Comparison of ENCODE assay signal across 18 cellular contexts in the genomic region with DNA sequence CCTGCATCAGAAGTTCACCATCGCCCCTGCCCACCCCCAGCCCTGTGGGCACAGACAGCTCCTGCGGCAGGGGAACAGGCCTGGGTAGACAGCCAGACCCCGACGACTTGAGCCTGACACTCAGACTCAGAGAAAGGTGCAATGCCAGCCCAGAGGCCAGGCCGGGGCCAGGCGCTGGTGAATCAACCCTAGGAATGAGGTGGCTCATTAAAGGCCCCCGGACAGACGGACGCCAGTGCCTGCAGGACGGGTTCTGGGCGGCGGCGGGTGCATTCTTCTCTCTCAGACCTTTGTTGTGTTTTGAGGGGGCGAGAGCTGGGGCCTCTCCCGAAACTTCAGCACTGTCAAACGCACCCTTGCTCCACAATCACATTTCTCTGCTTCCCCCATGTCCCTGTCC. TPM values are rescaled to one million over a fixed set of nuclear protein-coding genes. Genes with fewer than 3 reads are reported as not detected.
DNase-seq lines count a peak whose midpoint lies in the region; ATAC-seq and TF ChIP-seq lines count a peak whose summit lies in the region.
"Had no signal": no experiment of that assay in that cellular context is flagged by ENCODE, and none has a peak within 500 bp of the region (broad histone marks: within the 10 kb centered on the region; RNA-seq: fewer than 3 reads in every experiment).

No MANE protein-coding gene starts in this region.

- ATAC-seq in activated naive CD4-positive, alpha-beta T cell treated with anti-CD3 and anti-CD28 coated beads, Interleukin-2, amount 50 U/mL, for 72 hours = no peak
- ATAC-seq in activated B cell treated with CpG ODN at 0.5 μM for 24 hours (ENCODE audit: low read depth) = no peak

- peak overlapping the region; percentile 16 to 88 for H3K27ac Mint-ChIP-seq in activated naive CD4-positive, alpha-beta T cell treated with anti-CD3 and anti-CD28 coated beads, Interleukin-2, amount 50 U/mL, for 72 hours
- no peak overlapping the region for H3K27ac Mint-ChIP-seq in activated naive CD4-positive, alpha-beta T cell treated with anti-CD3 and anti-CD28 coated beads for 36 hours
- peak overlapping the region; percentile 80 for H3K27ac Mint-ChIP-seq in activated B cell treated with CpG ODN at 0.5 μM for 24 hours
- peak overlapping the region; percentile 81 for H3K27ac Mint-ChIP-seq in type B pancreatic cell

- H3K4me3 Mint-ChIP-seq in activated naive CD4-positive, alpha-beta T cell treated with anti-CD3 and anti-CD28 coated beads for 36 hours = no peak overlapping the region
- H3K4me3 Mint-ChIP-seq in activated B cell treated with CpG ODN at 0.5 μM for 24 hours (no peak overlapping the region), type B pancreatic cell (peak overlapping the region; percentile 65)
- H3K4me3 Mint-ChIP-seq: naive thymus-derived CD4-positive, alpha-beta T cell had no signal

- POLR2A ChIA-PET in activated B cell treated with CpG ODN at 0.5 μM for 24 hours (lab: Charles Lee) = interaction anchor here (0.6 to 4.8 kb wide), 10 partner anchors 9 to 475 kb away, joined by 3 to 46 read pairs (median 6); a partner anchor contains a TSS

- DNase-seq in activated naive CD4-positive, alpha-beta T cell treated with anti-CD3 and anti-CD28 coated beads, Interleukin-2, amount 50 U/mL, for 72 hours (ENCODE audit: low spot score in 2 of 2) = no peak
- DNase-seq in activated naive CD4-positive, alpha-beta T cell treated with anti-CD3 and anti-CD28 coated beads for 36 hours = no peak
- no peak for DNase-seq in activated B cell treated with CpG ODN at 0.5 μM for 24 hours
- peak; percentile 50 for DNase-seq in islet precursor cell
- no peak for DNase-seq in type B pancreatic cell (ENCODE audit: extremely low spot score, unreplicated experiment)
- no peak for DNase-seq in NK-92 (lab: John Stamatoyannopoulos, UW; ENCODE audit: unreplicated experiment)
- no peak for DNase-seq in activated gamma-delta T cell (lab: John Stamatoyannopoulos, UW)
- DNase-seq in NCI-H526 treated with DMSO at 0.1 percent for 48 hours (lab: John Stamatoyannopoulos, UW) = no peak
- DNase-seq: activated naive CD4-positive, alpha-beta T cell; cortex of kidney; Karpas-422; NCI-H1436 treated with DMSO at 0.1 percent for 48 hours; NCI-H446 treated with DMSO at 0.1 percent for 48 hours; stimulated activated CD4-positive, alpha-beta T cell treated with anti-CD3 and anti-CD28 coated beads, Interleukin-12 subunit alpha, Interleukin-12 subunit beta, amount 100 ng/mL, for 4 hours had no signal

- H3K4me1 Mint-ChIP-seq in activated naive CD4-positive, alpha-beta T cell treated with anti-CD3 and anti-CD28 coated beads for 36 hours (ENCODE audit: low read depth) = peaks cover 7% of the 10 kb centered on the region
- H3K4me1 Mint-ChIP-seq in activated B cell treated with CpG ODN at 0.5 μM for 24 hours = peaks cover 38% of the 10 kb centered on the region
- peaks cover 21% of the 10 kb centered on the region for H3K4me1 Mint-ChIP-seq in type B pancreatic cell (ENCODE audit: unreplicated experiment)

- peaks cover 25% of the 10 kb centered on the region for H3K27me3 Mint-ChIP-seq in activated naive CD4-positive, alpha-beta T cell treated with anti-CD3 and anti-CD28 coated beads for 36 hours (ENCODE audit: low read depth)
- H3K27me3 Mint-ChIP-seq in activated B cell treated with CpG ODN at 0.5 μM for 24 hours (peaks cover 6% of the 10 kb centered on the region), type B pancreatic cell (peaks cover 33% of the 10 kb centered on the region)

- no peaks in the 10 kb centered on the region for H3K36me3 Mint-ChIP-seq in activated naive CD4-positive, alpha-beta T cell treated with anti-CD3 and anti-CD28 coated beads, Interleukin-2, amount 50 U/mL, for 72 hours
- no peaks in the 10 kb centered on the region for H3K36me3 Mint-ChIP-seq in activated naive CD4-positive, alpha-beta T cell treated with anti-CD3 and anti-CD28 coated beads for 36 hours (ENCODE audit: low read depth)
- no peaks in the 10 kb centered on the region for H3K36me3 Mint-ChIP-seq in activated B cell treated with CpG ODN at 0.5 μM for 24 hours (ENCODE audit: low read depth)
- no peaks in the 10 kb centered on the region for H3K36me3 Mint-ChIP-seq in type B pancreatic cell

- intact Hi-C loops in activated naive CD4-positive, alpha-beta T cell treated with anti-CD3 and anti-CD28 coated beads for 36 hours (cut with micrococcal nuclease) = no loop called here
- intact Hi-C loops in activated B cell treated with CpG ODN at 0.5 μM for 24 hours (cut with micrococcal nuclease) = no loop called here

- CTCF ChIA-PET in activated naive CD4-positive, alpha-beta T cell treated with anti-CD3 and anti-CD28 coated beads for 36 hours (lab: Charles Lee) = interaction anchor here (0.8 to 3.6 kb wide), 4 partner anchors 12 to 92 kb away, joined by 3 to 33 read pairs (median 4); a partner anchor contains a TSS
- CTCF ChIA-PET in activated B cell treated with CpG ODN at 0.5 μM for 24 hours (lab: Charles Lee) = interaction anchor here (0.9 to 3.7 kb wide), 5 partner anchors 12 to 87 kb away, joined by 3 to 41 read pairs (median 4); a partner anchor contains a TSS

- TF ChIP-seq CTCF in activated B cell treated with CpG ODN at 0.5 μM for 24 hours (IDR thresholded peaks at IDR 0.05) (no peak), type B pancreatic cell (conservative IDR thresholded peaks at IDR 0.05) (no peak)

- no peaks in the 10 kb centered on the region for H3K9me3 Mint-ChIP-seq in activated naive CD4-positive, alpha-beta T cell treated with anti-CD3 and anti-CD28 coated beads, Interleukin-2, amount 50 U/mL, for 72 hours
- no peaks in the 10 kb centered on the region for H3K9me3 Mint-ChIP-seq in activated naive CD4-positive, alpha-beta T cell treated with anti-CD3 and anti-CD28 coated beads for 36 hours
- H3K9me3 Mint-ChIP-seq in activated B cell treated with CpG ODN at 0.5 μM for 24 hours (no peaks in the 10 kb centered on the region), type B pancreatic cell (no peaks in the 10 kb centered on the region)

RNA-seq across cellular contexts. Expression of a gene that starts 5.6 kb away (rescaled TPM):
- 1 to 10 TPM in 1 of 2 donors, not detected in 1; 1.6 TPM for total RNA-seq in activated naive CD4-positive, alpha-beta T cell treated with anti-CD3 and anti-CD28 coated beads, Interleukin-2, amount 50 U/mL, for 72 hours
- total RNA-seq in activated naive CD4-positive, alpha-beta T cell treated with anti-CD3 and anti-CD28 coated beads for 36 hours = not detected
- total RNA-seq in activated B cell treated with CpG ODN at 0.5 μM for 24 hours (0.09 and 0.29 TPM in 2 replicates), type B pancreatic cell (ENCODE audit: low replicate concordance) (7.7 and 39.8 TPM in 2 replicates)
- total RNA-seq: activated CD8-positive, alpha-beta memory T cell treated with anti-CD3 and anti-CD28 coated beads for 36 hours; naive thymus-derived CD4-positive, alpha-beta T cell; pulmonary artery endothelial cell; SK-MEL-5 had no signal

RNA-seq across cellular contexts. Expression of a gene that starts 11.7 kb away (rescaled TPM):
- total RNA-seq in activated naive CD4-positive, alpha-beta T cell treated with anti-CD3 and anti-CD28 coated beads, Interleukin-2, amount 50 U/mL, for 72 hours = 10 to 100 TPM; 10.6 to 25.9 TPM
- total RNA-seq in activated naive CD4-positive, alpha-beta T cell treated with anti-CD3 and anti-CD28 coated beads for 36 hours = 1 to 10 TPM; 6.2 to 6.3 TPM
- total RNA-seq in activated B cell treated with CpG ODN at 0.5 μM for 24 hours (17.4 and 20.9 TPM in 2 replicates), type B pancreatic cell (ENCODE audit: low replicate concordance) (16.6 and 38.9 TPM in 2 replicates)

RNA-seq across cellular contexts. Expression of a gene that starts 41.3 kb away (rescaled TPM):
- total RNA-seq in activated naive CD4-positive, alpha-beta T cell treated with anti-CD3 and anti-CD28 coated beads, Interleukin-2, amount 50 U/mL, for 72 hours = 1 to 10 TPM; 3.8 to 5.0 TPM
- 1 to 10 TPM; 1.5 to 2.0 TPM for total RNA-seq in activated naive CD4-positive, alpha-beta T cell treated with anti-CD3 and anti-CD28 coated beads for 36 hours
- total RNA-seq in activated B cell treated with CpG ODN at 0.5 μM for 24 hours (0.37 and 1.0 TPM in 2 replicates), type B pancreatic cell (ENCODE audit: low replicate concordance) (0.76 and 4.2 TPM in 2 replicates)
